Comparison of ENCODE assay signal across 9 cellular contexts in genomic region chr10:96229568-96230030, GRCh38. TPM values are rescaled to one million over a fixed set of nuclear protein-coding genes. Genes with fewer than 3 reads are reported as not detected.
DNase-seq lines count a peak whose midpoint lies in the region; ATAC-seq and TF ChIP-seq lines count a peak whose summit lies in the region.
"Had no signal": no experiment of that assay in that cellular context is flagged by ENCODE, and none has a peak within 500 bp of the region (broad histone marks: within the 10 kb centered on the region; RNA-seq: fewer than 3 reads in every experiment).

No MANE protein-coding gene starts in this region.

- peak; percentile 48 for ATAC-seq in HG03159 (IDR thresholded peaks at IDR 0.05; ENCODE audit: unreplicated experiment)
- ATAC-seq in GM21447 (IDR thresholded peaks at IDR 0.05; ENCODE audit: unreplicated experiment) = no peak

- H3K27ac ChIP-seq in Peyer's patch (peak overlapping the region in 2 of 4 donors; percentile 44 to 60), suprapubic skin (no peak overlapping the region)

- H3K4me1 ChIP-seq in Peyer's patch (peaks cover 0 to 6% (median 0%) of the 10 kb centered on the region in 4 donors), suprapubic skin (no peaks in the 10 kb centered on the region)

- H3K9me3 ChIP-seq in Peyer's patch = no peaks in the 10 kb centered on the region
- no peaks in the 10 kb centered on the region for H3K9me3 ChIP-seq in suprapubic skin

- peak; percentile 65 to 98 (median 94) for TF ChIP-seq CTCF in Peyer's patch (IDR thresholded peaks at IDR 0.05)
- peak; percentile 73 for TF ChIP-seq CTCF in fibroblast of the aortic adventitia (IDR thresholded peaks at IDR 0.05; ENCODE audit: insufficient read depth, low read length)
- TF ChIP-seq CTCF in suprapubic skin (IDR thresholded peaks at IDR 0.05) = peak; percentile 79 to 85

- H3K36me3 ChIP-seq in Peyer's patch = peaks cover 0 to 33% (median 0%) of the 10 kb centered on the region in 3 donors
- no peaks in the 10 kb centered on the region for H3K36me3 ChIP-seq in suprapubic skin

- H3K27me3 ChIP-seq in Peyer's patch (no peaks in the 10 kb centered on the region), suprapubic skin (no peaks in the 10 kb centered on the region)

- H3K4me3 ChIP-seq in Peyer's patch (no peak overlapping the region), fibroblast of the aortic adventitia (ENCODE audit: low read depth, low read length) (no peak overlapping the region), suprapubic skin (no peak overlapping the region)

- TF ChIP-seq POLR2A in Peyer's patch (IDR thresholded peaks at IDR 0.05) = peak in 1 of 2 donors; percentile 19
- TF ChIP-seq POLR2A in suprapubic skin (IDR thresholded peaks at IDR 0.05) = no peak

- TF ChIP-seq EP300 in suprapubic skin (IDR thresholded peaks at IDR 0.05) = no peak

- WGBS in suprapubic skin = 5% methylated on average over 7 of the region's 7 CpGs

- peak; percentile 3 for DNase-seq in DMS79 (lab: John Stamatoyannopoulos, UW)
- DNase-seq in Peyer's patch = peak; percentile 87 to 92 (median 89)
- peak; percentile 52 for DNase-seq in activated T-helper 1 cell treated with Interleukin-2 at 50 U/mL for 16 hours (ENCODE audit: low read depth)
- DNase-seq in fibroblast of the aortic adventitia (ENCODE audit: low read depth) = peak; percentile 57
- DNase-seq in occipital lobe (lab: John Stamatoyannopoulos, UW) = peak; percentile 9
- DNase-seq in suprapubic skin (ENCODE audit: low spot score in 2 of 2) = no peak

RNA-seq across cellular contexts. Expression of gene BLNK, which starts 41.8 kb away (rescaled TPM):
- total RNA-seq in Peyer's patch (10 to 100 TPM; 49.3 to 79.5 (median 50.1) TPM), fibroblast of the aortic adventitia (ENCODE audit: low replicate concordance) (not detected in 2 replicates), occipital lobe (0.78 TPM), suprapubic skin (1 to 10 TPM; 4.7 to 9.7 (median 5.7) TPM)
- total RNA-seq: glomerular endothelial cell had no signal

Comparison
In these comparisons a context has a peak if more than half of its experiments do, and no peak if none do; other contexts are left out.
1. DNase-seq: peak in DMS79 (single experiment), Peyer's patch (3 of 3), activated T-helper 1 cell treated with Interleukin-2 at 50 U/mL for 16 hours (single experiment), fibroblast of the aortic adventitia (single experiment) and occipital lobe (single experiment); none in suprapubic skin (0 of 2).
2. RNA of gene BLNK, which starts 41.8 kb away (total RNA-seq): 49.3 to 79.5 TPM in Peyer's patch; 4.7 to 9.7 TPM in suprapubic skin, 0.78 TPM in occipital lobe (single experiment) and not detected in fibroblast of the aortic adventitia; every median in the first group is over 4 times any median in the second.
3. Peak in every context shown above with its lines, with median percentiles within 50 percentile points of each other: CTCF ChIP-seq.